Comparison of ENCODE assay signal across 8 cellular contexts in the genomic region with DNA sequence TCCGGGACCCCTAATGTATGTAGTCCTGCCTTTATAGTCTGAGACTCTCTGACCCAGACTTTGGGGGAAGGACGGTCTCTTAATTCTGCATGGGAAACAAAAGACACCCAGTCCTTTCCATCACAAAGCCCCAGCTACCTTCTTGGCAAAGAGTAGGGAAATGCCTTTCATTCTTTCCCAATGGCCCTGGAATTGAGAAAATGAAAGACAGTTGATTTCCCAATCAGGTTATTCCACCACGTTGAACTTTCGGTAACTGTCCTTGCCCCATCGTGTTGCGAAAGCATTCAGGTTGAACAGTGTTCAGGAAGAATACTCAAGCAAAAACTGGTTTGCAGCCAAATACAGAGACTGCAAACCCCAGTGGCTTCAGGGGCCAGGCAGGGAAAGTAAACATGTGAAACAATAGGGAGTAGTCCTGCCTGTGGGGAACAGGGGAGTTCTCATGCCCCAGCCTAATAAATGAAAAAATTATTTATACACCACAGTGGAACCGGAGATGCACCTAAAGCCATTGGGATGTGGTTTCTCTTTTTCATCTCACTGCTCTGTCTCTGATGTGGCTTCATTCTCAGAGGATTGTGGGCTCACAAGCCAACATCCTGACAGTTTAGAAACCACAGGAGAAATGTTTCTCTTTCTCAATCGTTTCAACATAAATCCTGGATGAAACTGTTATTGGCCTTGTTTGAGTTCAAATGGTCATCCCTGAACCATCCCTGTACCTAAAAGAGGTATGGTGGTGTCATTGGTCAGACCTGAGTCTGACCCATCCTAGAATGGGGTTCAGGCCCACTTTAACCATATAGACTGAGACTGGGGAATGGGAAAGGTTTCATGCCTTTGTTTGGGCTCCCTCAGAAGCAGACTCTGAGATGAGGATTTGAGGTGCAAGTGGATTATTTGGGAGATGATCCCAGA. TPM values are rescaled to one million over a fixed set of nuclear protein-coding genes. Genes with fewer than 3 reads are reported as not detected.
DNase-seq lines count a peak whose midpoint lies in the region; ATAC-seq and TF ChIP-seq lines count a peak whose summit lies in the region.

No MANE protein-coding gene starts in this region.

- no peaks in the 10 kb centered on the region for H3K36me3 ChIP-seq in mucosa of descending colon (ENCODE audit: low read depth)

- H3K36me3 Mint-ChIP-seq in effector memory CD8-positive, alpha-beta T cell (ENCODE audit: insufficient read depth) = no peaks in the 10 kb centered on the region

- H3K4me3 Mint-ChIP-seq in effector memory CD8-positive, alpha-beta T cell = peak overlapping the region; percentile 51 to 55

- peaks cover 11 to 17% of the 10 kb centered on the region in 2 donors for H3K4me1 Mint-ChIP-seq in effector memory CD8-positive, alpha-beta T cell (ENCODE audit: low read depth in 2 of 2)

- peaks cover 9% of the 10 kb centered on the region for H3K4me1 ChIP-seq in mucosa of descending colon (ENCODE audit: low read depth)

- H3K9me3 Mint-ChIP-seq in effector memory CD8-positive, alpha-beta T cell = no peaks in the 10 kb centered on the region

- POLR2A ChIA-PET in RWPE1 (lab: Yijun Ruan, JAX; ENCODE audit: low non-redundant PET) = no interaction called here

- CTCF ChIA-PET in RWPE1 (lab: Yijun Ruan, JAX) = interaction anchor here (0.6 to 0.9 kb wide), 2 partner anchors 78 to 401 kb away, joined by 3 to 4 read pairs; no protein-coding TSS in a partner anchor

- H3K27ac Mint-ChIP-seq in effector memory CD8-positive, alpha-beta T cell = no peak overlapping the region

- intact Hi-C loops in mucosa of descending colon (cut with DNase I, micrococcal nuclease) = no loop called here

- H3K27ac ChIP-seq in RWPE1 = peak overlapping the region; percentile 59

- ATAC-seq in effector memory CD8-positive, alpha-beta T cell (replicated peaks) = peak; percentile 95
- ATAC-seq in mucosa of descending colon (peak; percentile 70), GM18867 (IDR thresholded peaks at IDR 0.05; ENCODE audit: unreplicated experiment) (no peak)

- DNase-seq in stimulated activated CD4-positive, alpha-beta T cell treated with anti-CD3 and anti-CD28 coated beads, Interleukin-15, amount 100 ng/mL, for 24 hours = peak; percentile 10
- DNase-seq in stimulated activated CD4-positive, alpha-beta T cell treated with anti-CD3 and anti-CD28 coated beads, Interleukin-4, amount 100 ng/mL, for 4 hours = no peak
- DNase-seq in RWPE1 (ENCODE audit: low spot score) = peak; percentile 95
- DNase-seq in effector memory CD8-positive, alpha-beta T cell = peak; percentile 10 to 26 (median 22)
- DNase-seq in mucosa of descending colon = no peak
- no peak for DNase-seq in COLO829 (ENCODE audit: low spot score)
- no peak for DNase-seq in occipital lobe (lab: John Stamatoyannopoulos, UW)

- H3K4me3 ChIP-seq in mucosa of descending colon = no peak overlapping the region

- H3K9me3 ChIP-seq in mucosa of descending colon = no peaks in the 10 kb centered on the region

- H3K27me3 Mint-ChIP-seq in effector memory CD8-positive, alpha-beta T cell = peaks cover 7 to 8% of the 10 kb centered on the region in 2 donors

- TF ChIP-seq CTCF in RWPE1 (conservative IDR thresholded peaks at IDR 0.05; ENCODE audit: low read depth) (no peak), mucosa of descending colon (IDR thresholded peaks at IDR 0.05) (no peak)

RNA-seq across cellular contexts. Expression of a gene that starts 44.2 kb away (rescaled TPM):
- 10 to 100 TPM; 15.9 to 26.9 (median 16.3) TPM for total RNA-seq in mucosa of descending colon
- 6.1 TPM for total RNA-seq in occipital lobe

RNA-seq across cellular contexts. Expression of a gene that starts 54.8 kb away (rescaled TPM):
- 10 to 100 TPM; 52.4 to 65.1 (median 60.2) TPM for total RNA-seq in mucosa of descending colon
- 59.3 TPM for total RNA-seq in occipital lobe

Comparison
In these comparisons a context has a peak if more than half of its experiments do, and no peak if none do; other contexts are left out.
1. DNase-seq: peak in stimulated activated CD4-positive, alpha-beta T cell treated with anti-CD3 and anti-CD28 coated beads, Interleukin-15, amount 100 ng/mL, for 24 hours (single experiment), RWPE1 (single experiment) and effector memory CD8-positive, alpha-beta T cell (3 of 3); none in stimulated activated CD4-positive, alpha-beta T cell treated with anti-CD3 and anti-CD28 coated beads, Interleukin-4, amount 100 ng/mL, for 4 hours (0 of 2), mucosa of descending colon (0 of 3), COLO829 (single experiment) and occipital lobe (single experiment).